ENCODE assay signal across 13 cellular contexts in the genomic region with DNA sequence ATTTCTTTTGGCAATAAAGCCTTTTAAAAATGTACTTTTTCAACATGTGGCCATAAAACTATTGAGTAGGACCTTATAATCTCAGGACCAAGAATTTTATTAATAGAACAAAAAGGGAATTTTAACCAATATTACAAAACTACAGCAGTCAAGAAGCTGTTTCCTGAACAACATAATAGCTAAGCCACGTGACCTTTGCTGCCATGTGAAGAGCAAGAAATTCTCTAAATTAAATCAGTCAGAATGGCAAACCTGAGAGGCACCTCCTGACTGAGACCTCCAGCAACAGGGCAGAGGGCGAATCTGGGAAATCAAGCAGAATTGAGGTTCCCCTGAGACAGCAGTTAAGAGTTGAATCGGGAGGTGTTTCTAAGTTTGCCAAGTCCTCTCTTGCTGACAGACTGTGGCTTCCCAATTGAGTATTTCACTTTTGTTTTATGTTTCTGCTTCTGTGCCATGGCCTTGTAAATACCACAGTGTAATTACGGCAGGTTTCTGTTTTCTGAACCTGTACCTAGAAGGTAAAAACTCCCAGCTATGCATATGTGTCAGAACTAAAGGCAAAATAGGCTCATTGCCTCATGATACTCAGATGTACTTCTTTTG.
A peak's percentile ranks its signal among the peaks of the same experiment; 100 is the strongest.
DNase-seq lines count a peak whose midpoint lies in the region; ATAC-seq and TF ChIP-seq lines count a peak whose summit lies in the region.
"Had no signal": no experiment of that assay in that cellular context is flagged by ENCODE, and none has a peak within 500 bp of the region (broad histone marks: within the 10 kb centered on the region; RNA-seq: fewer than 3 reads in every experiment).

No MANE protein-coding gene starts in this region.

- no peaks in the 10 kb centered on the region for H3K4me1 Mint-ChIP-seq in activated T-helper 1 cell treated with anti-CD3 and anti-CD28 coated beads, Interleukin-12 subunit alpha, Interleukin-12 subunit beta, Interleukin-2, Interleukin-4 antibody, amounts not matched to agents 30 ng/mL and 10 ng/mL and 1 ng/mL, durations not matched to agents 14 hours and 24 hours and 36 hours (ENCODE audit: low read depth)

- no peaks in the 10 kb centered on the region for H3K36me3 Mint-ChIP-seq in activated T-helper 1 cell treated with anti-CD3 and anti-CD28 coated beads, Interleukin-12 subunit alpha, Interleukin-12 subunit beta, Interleukin-2, Interleukin-4 antibody, amounts not matched to agents 30 ng/mL and 10 ng/mL and 1 ng/mL, durations not matched to agents 14 hours and 24 hours and 36 hours (ENCODE audit: low read depth)

- POLR2A ChIA-PET in GM10248 (lab: Yijun Ruan, JAX) = no interaction called here

- peaks cover 2% of the 10 kb centered on the region for H3K27me3 Mint-ChIP-seq in activated T-helper 1 cell treated with anti-CD3 and anti-CD28 coated beads, Interleukin-12 subunit alpha, Interleukin-12 subunit beta, Interleukin-2, Interleukin-4 antibody, amounts not matched to agents 30 ng/mL and 10 ng/mL and 1 ng/mL, durations not matched to agents 14 hours and 24 hours and 36 hours (ENCODE audit: insufficient read depth)

- ATAC-seq in GM19043 (IDR thresholded peaks at IDR 0.05; ENCODE audit: low read depth, unreplicated experiment) (peak; percentile 92), HG02588 (IDR thresholded peaks at IDR 0.05; ENCODE audit: unreplicated experiment) (peak; percentile 97), HG03354 (IDR thresholded peaks at IDR 0.05; ENCODE audit: poor library complexity, severe bottlenecking, unreplicated experiment) (peak; percentile 96)
- ATAC-seq: psoas muscle had no signal

- TF ChIP-seq CTCF in GM10248 (IDR thresholded peaks at IDR 0.05; ENCODE audit: control extremely low read depth, extremely low read depth, low read depth, missing control alignments) (no peak), coronary artery (IDR thresholded peaks at IDR 0.05) (no peak)

- H3K27ac ChIP-seq in coronary artery = no peak overlapping the region
- H3K27ac ChIP-seq: psoas muscle had no signal

- no peak overlapping the region for H3K27ac Mint-ChIP-seq in activated T-helper 1 cell treated with anti-CD3 and anti-CD28 coated beads, Interleukin-12 subunit alpha, Interleukin-12 subunit beta, Interleukin-2, Interleukin-4 antibody, amounts not matched to agents 30 ng/mL and 10 ng/mL and 1 ng/mL, durations not matched to agents 14 hours and 24 hours and 36 hours

- intact Hi-C loops in activated T-helper 1 cell treated with anti-CD3 and anti-CD28 coated beads, Interleukin-12 subunit alpha, Interleukin-12 subunit beta, Interleukin-2, Interleukin-4 antibody, amounts not matched to agents 30 ng/mL and 10 ng/mL and 1 ng/mL, durations not matched to agents 14 hours and 24 hours and 36 hours (cut with micrococcal nuclease) = no loop called here

- no peaks in the 10 kb centered on the region for H3K9me3 Mint-ChIP-seq in activated T-helper 1 cell treated with anti-CD3 and anti-CD28 coated beads, Interleukin-12 subunit alpha, Interleukin-12 subunit beta, Interleukin-2, Interleukin-4 antibody, amounts not matched to agents 30 ng/mL and 10 ng/mL and 1 ng/mL, durations not matched to agents 14 hours and 24 hours and 36 hours

- no peak overlapping the region for H3K4me3 ChIP-seq in coronary artery
- H3K4me3 ChIP-seq: psoas muscle had no signal

- no peak overlapping the region for H3K4me3 Mint-ChIP-seq in activated T-helper 1 cell treated with anti-CD3 and anti-CD28 coated beads, Interleukin-12 subunit alpha, Interleukin-12 subunit beta, Interleukin-2, Interleukin-4 antibody, amounts not matched to agents 30 ng/mL and 10 ng/mL and 1 ng/mL, durations not matched to agents 14 hours and 24 hours and 36 hours

- CTCF ChIA-PET in GM10248 (lab: Yijun Ruan, JAX) = interaction anchor here (1.0 to 1.6 kb wide), 6 partner anchors 9 to 84 kb away, joined by 3 to 4 read pairs (median 3); no protein-coding TSS in a partner anchor

- DNase-seq in GM10248 (ENCODE audit: extremely low spot score) (peak; percentile 36), NCI-H1417 treated with DMSO at 0.1 percent for 48 hours (lab: John Stamatoyannopoulos, UW) (no peak), coronary artery (ENCODE audit: low spot score) (no peak)
- DNase-seq in stimulated activated naive CD4-positive, alpha-beta T cell (lab: John Stamatoyannopoulos, UW) = no peak
- no peak for DNase-seq in activated T-helper 1 cell treated with anti-CD3 and anti-CD28 coated beads, Interleukin-12 subunit alpha, Interleukin-12 subunit beta, Interleukin-2, Interleukin-4 antibody, amounts not matched to agents 30 ng/mL and 10 ng/mL and 1 ng/mL, durations not matched to agents 14 hours and 24 hours and 36 hours (ENCODE audit: low spot score)
- DNase-seq: activated CD4-positive, alpha-beta T cell treated with anti-CD3 and anti-CD28 coated beads for 1 hour; activated naive CD4-positive, alpha-beta T cell treated with anti-CD3 and anti-CD28 coated beads, Interleukin-2, amount 50 U/mL, for 16 hours; GDM1; NCI-H1694 treated with DMSO at 0.1 percent for 48 hours; psoas muscle had no signal
